In genomic region chr9:134326754-134327526, GRCh38 we compare ENCODE assay signal across 1 cellular context.
TF ChIP-seq lines count a peak whose summit lies in the region.

No MANE protein-coding gene starts in this region.

TF ChIP-seq in HEK293, 187 proteins besides CTCF, POLR2A, EP300 and RAD21 (continued from another document and continues in another):
- TF ChIP-seq ZNF362 (tag by site-specific recombination; IDR thresholded peaks at IDR 0.05) (no peak), ZNF549 (tag by site-specific recombination; IDR thresholded peaks at IDR 0.05) (no peak), ZNF48 (tag by site-specific recombination; IDR thresholded peaks at IDR 0.05) (no peak), ZNF341 (tag by site-specific recombination; IDR thresholded peaks at IDR 0.05; ENCODE audit: low read depth) (peak; percentile 64), ZNF76 (tag by site-specific recombination; IDR thresholded peaks at IDR 0.05; ENCODE audit: borderline replicate concordance, low read depth) (peak; percentile 69), REST (tag by site-specific recombination; IDR thresholded peaks at IDR 0.05) (0 out of 2 replicates have a peak, but pooled peaks have one; percentile 17), GLI4 (tag by site-specific recombination; IDR thresholded peaks at IDR 0.05) (no peak), ZSCAN5A (tag by site-specific recombination; IDR thresholded peaks at IDR 0.05) (no peak), HOXA7 (CRISPR knock-in tag; IDR thresholded peaks at IDR 0.05; ENCODE audit: borderline replicate concordance) (no peak), ZNF266 (tag by site-specific recombination; IDR thresholded peaks at IDR 0.05; ENCODE audit: low read depth) (no peak), YY2 (tag by site-specific recombination; IDR thresholded peaks at IDR 0.05) (no peak), IKZF3 (tag by site-specific recombination; IDR thresholded peaks at IDR 0.05) (no peak), HIC1 (tag by site-specific recombination; IDR thresholded peaks at IDR 0.05) (no peak), TCF7L2 (IDR thresholded peaks at IDR 0.05; ENCODE audit: borderline replicate concordance, low read depth, low read length) (no peak), ZNF639 (tag by site-specific recombination; IDR thresholded peaks at IDR 0.05) (no peak), ZNF449 (tag by site-specific recombination; IDR thresholded peaks at IDR 0.05) (no peak), ZNF701 (tag by site-specific recombination; IDR thresholded peaks at IDR 0.05) (no peak), GLIS2 (tag by site-specific recombination; IDR thresholded peaks at IDR 0.05) (peak; percentile 40), ZBTB26 (tag by site-specific recombination; optimal IDR thresholded peaks at IDR 0.05) (peak; percentile 34), ZNF221 (tag by site-specific recombination; IDR thresholded peaks at IDR 0.05; ENCODE audit: borderline replicate concordance) (no peak), KLF1 (tag by site-specific recombination; IDR thresholded peaks at IDR 0.05) (no peak), GLI2 (tag by site-specific recombination; IDR thresholded peaks at IDR 0.05; ENCODE audit: borderline replicate concordance, low read depth) (no peak), OSR2 (tag by site-specific recombination; IDR thresholded peaks at IDR 0.05) (no peak), ZNF426 (tag by site-specific recombination; IDR thresholded peaks at IDR 0.05) (no peak), ZFP37 (tag by site-specific recombination; IDR thresholded peaks at IDR 0.05) (no peak), ZNF433 (tag by site-specific recombination; IDR thresholded peaks at IDR 0.05; ENCODE audit: low read depth) (no peak), PRDM10 (tag by site-specific recombination; IDR thresholded peaks at IDR 0.05) (0 out of 2 replicates have a peak, but pooled peaks have one; percentile 43), ZNF324 (tag by site-specific recombination; IDR thresholded peaks at IDR 0.05) (no peak), ZNF211 (tag by site-specific recombination; IDR thresholded peaks at IDR 0.05; ENCODE audit: low read depth) (no peak), ZBTB1 (tag by site-specific recombination; IDR thresholded peaks at IDR 0.05) (no peak), ZNF561 (tag by site-specific recombination; IDR thresholded peaks at IDR 0.05; ENCODE audit: borderline replicate concordance) (peak; percentile 65; the same call in 1 of the 2 replicates), ZNF629 (tag by site-specific recombination; IDR thresholded peaks at IDR 0.05) (no peak), ATF2 (tag by site-specific recombination; IDR thresholded peaks at IDR 0.05; ENCODE audit: low read depth) (no peak), ZNF280C (tag by site-specific recombination; IDR thresholded peaks at IDR 0.05) (no peak), YY1 (tag by site-specific recombination; IDR thresholded peaks at IDR 0.05) (peak; percentile 34; the same call in 1 of the 2 replicates), ZSCAN30 (tag by site-specific recombination; IDR thresholded peaks at IDR 0.05) (peak; percentile 29; the same call in 1 of the 2 replicates), TRIM28 (IDR thresholded peaks at IDR 0.05; ENCODE audit: borderline replicate concordance, low read length) (no peak)
